9 cellular contexts compared by ENCODE assay signal in genomic region chr1:9181176-9181906, GRCh38. TPM values are rescaled to one million over a fixed set of nuclear protein-coding genes. Genes with fewer than 3 reads are reported as not detected.
DNase-seq lines count a peak whose midpoint lies in the region; ATAC-seq, FAIRE-seq and TF ChIP-seq lines count a peak whose summit lies in the region.
"Had no signal": no experiment of that assay in that cellular context is flagged by ENCODE, and none has a peak within 500 bp of the region (broad histone marks: within the 10 kb centered on the region; RNA-seq: fewer than 3 reads in every experiment).

No MANE protein-coding gene starts in this region.

- H3K79me2 ChIP-seq in hepatocyte = peaks cover 57% of the 10 kb centered on the region

- no peaks in the 10 kb centered on the region for H3K9me2 ChIP-seq in hepatocyte (replicated peaks; ENCODE audit: insufficient read depth)

- H3K4me2 ChIP-seq in hepatocyte = peak overlapping the region; percentile 99

- DNase-seq in T-helper 1 cell = peak; percentile 38 to 66 (median 60)
- DNase-seq in anterior cingulate cortex (lab: John Stamatoyannopoulos, UW) = peak in 31 of 58 donors; percentile 6 to 69 (median 23)
- DNase-seq in hepatocyte (ENCODE audit: low spot score) = peak; percentile 75
- DNase-seq in sigmoid colon = peak; percentile 83

- H3K4me1 ChIP-seq in hepatocyte (ENCODE audit: insufficient read depth) (peaks cover 8% of the 10 kb centered on the region), sigmoid colon (peaks cover 0 to 34% (median 32%) of the 10 kb centered on the region in 4 donors)

- FAIRE-seq in G401.6 (lab: Jason Lieb, UNC) = peak; percentile 67
- FAIRE-seq: islet of Langerhans had no signal

- peak overlapping the region; percentile 88 for H3K4me3 ChIP-seq in hepatocyte
- H3K4me3 ChIP-seq in sigmoid colon = peak overlapping the region; percentile 38 to 71 (median 59)

- TF ChIP-seq CTCF in hepatocyte (IDR thresholded peaks at IDR 0.05; ENCODE audit: poor library complexity) (peak; percentile 91), sigmoid colon (IDR thresholded peaks at IDR 0.05) (peak; percentile 80 to 94 (median 86))

- H3K27me3 ChIP-seq in hepatocyte (peaks cover 10% of the 10 kb centered on the region), sigmoid colon (peaks cover 9 to 29% (median 20%) of the 10 kb centered on the region in 3 donors)

- peaks cover 11% of the 10 kb centered on the region for H4K20me1 ChIP-seq in hepatocyte (ENCODE audit: insufficient read depth, poor library complexity, severe bottlenecking)

- no peak for TF ChIP-seq EP300 in sigmoid colon (IDR thresholded peaks at IDR 0.05)

- intact Hi-C loops in sigmoid colon (cut with DNase I) = loop anchor here (5.0 kb wide), 2 partner anchors 69 to 311 kb away; no protein-coding TSS in a partner anchor

- H3K9me3 ChIP-seq in hepatocyte (ENCODE audit: low read depth) = no peaks in the 10 kb centered on the region
- no peaks in the 10 kb centered on the region for H3K9me3 ChIP-seq in sigmoid colon

- no peaks in the 10 kb centered on the region for H3K36me3 ChIP-seq in hepatocyte (replicated peaks; ENCODE audit: insufficient read depth, low read depth)
- H3K36me3 ChIP-seq in sigmoid colon = no peaks in the 10 kb centered on the region

- peak overlapping the region; percentile 80 for H3K27ac ChIP-seq in hepatocyte
- H3K27ac ChIP-seq in sigmoid colon = peak overlapping the region in 3 of 4 donors; percentile 41 to 63 (median 61)

- 22% methylated on average over 19 of the region's 19 CpGs for WGBS in hepatocyte (ENCODE audit: low lambda C conversion rate, missing lambda C conversion rate)
- WGBS in sigmoid colon, 2 donors = 11 to 18% methylated on average over 19 of the region's 19 CpGs

- peak; percentile 39 for ATAC-seq in HG03280 (IDR thresholded peaks at IDR 0.05; ENCODE audit: unreplicated experiment)
- no peak for ATAC-seq in GM21825 (IDR thresholded peaks at IDR 0.05; ENCODE audit: unreplicated experiment)
- ATAC-seq in HG03342 (IDR thresholded peaks at IDR 0.05; ENCODE audit: unreplicated experiment) = no peak

- no peak for TF ChIP-seq POLR2A in sigmoid colon (IDR thresholded peaks at IDR 0.05)

- H2AFZ ChIP-seq in hepatocyte = peak overlapping the region; percentile 97

RNA-seq across cellular contexts. Expression of gene GPR157, which starts 52.4 kb away (rescaled TPM):
- total RNA-seq in hepatocyte (15.3 and 18.6 TPM in 2 replicates), sigmoid colon (1 to 10 TPM; 1.6 to 2.8 (median 1.7) TPM)
- polyA plus RNA-seq in hepatocyte (6.9 and 14.4 TPM in 2 replicates), sigmoid colon (1 to 10 TPM in 2 of 3 donors, under 1 TPM in 1; 0.92 to 3.7 (median 1.8) TPM)

RNA-seq across cellular contexts. Expression of gene H6PD, which starts 53.2 kb away (rescaled TPM):
- total RNA-seq in hepatocyte (40.4 and 54.8 TPM in 2 replicates), sigmoid colon (10 to 100 TPM; 21.6 to 34.3 (median 25.0) TPM)
- polyA plus RNA-seq in hepatocyte (23.9 and 26.3 TPM in 2 replicates), sigmoid colon (10 to 100 TPM in 1 of 3 donors, 1 to 10 TPM in 2; 2.8 to 25.9 (median 3.0) TPM)

Comparison
In these comparisons a context has a peak if more than half of its experiments do, and no peak if none do; other contexts are left out.
1. DNase-seq: peak in every context shown above with its lines; median percentile 83 in sigmoid colon; 75 in hepatocyte; 60 in T-helper 1 cell; 23 in anterior cingulate cortex.